ENCODE assay signal across 8 cellular contexts in genomic region chr11:48013269-48013901, GRCh38. TPM values are rescaled to one million over a fixed set of nuclear protein-coding genes. Genes with fewer than 3 reads are reported as not detected.
DNase-seq lines count a peak whose midpoint lies in the region; ATAC-seq and TF ChIP-seq lines count a peak whose summit lies in the region.

No MANE protein-coding gene starts in this region.

- ATAC-seq in GM18873 (IDR thresholded peaks at IDR 0.05; ENCODE audit: low FRiP score, unreplicated experiment) (peak; percentile 41), HG02981 (IDR thresholded peaks at IDR 0.05; ENCODE audit: unreplicated experiment) (peak; percentile 60), RWPE2 (ENCODE audit: low read depth) (0 out of 3 replicates have a peak, but pooled peaks have one; percentile 35), psoas muscle (peak in 3 of 4 donors; percentile 33 to 50 (median 49)), HG02588 (IDR thresholded peaks at IDR 0.05; ENCODE audit: unreplicated experiment) (no peak)

- intact Hi-C loops in psoas muscle (cut with DNase I) (no loop called here), head of caudate nucleus (cut with DNase I) (no loop called here)

- peaks cover 5% of the 10 kb centered on the region for H3K4me1 ChIP-seq in RWPE2 (ENCODE audit: insufficient read depth, poor library complexity, severe bottlenecking)
- H3K4me1 ChIP-seq in psoas muscle = no peaks in the 10 kb centered on the region

- no peaks in the 10 kb centered on the region for H3K36me3 ChIP-seq in RWPE2 (ENCODE audit: low read depth)
- H3K36me3 ChIP-seq in psoas muscle (ENCODE audit: insufficient read depth in 1 of 2, low read depth in 1 of 2) = no peaks in the 10 kb centered on the region

- TF ChIP-seq CTCF in RWPE2 (IDR thresholded peaks at IDR 0.05; ENCODE audit: poor library complexity, severe bottlenecking) (no peak), psoas muscle (IDR thresholded peaks at IDR 0.05) (no peak)

- DNase-seq in RWPE2 (ENCODE audit: low spot score) (no peak), amniotic epithelial cell (ENCODE audit: low read depth) (peak; percentile 48), psoas muscle (no peak), head of caudate nucleus (no peak), NCI-H2171 treated with DMSO at 0.1 percent for 48 hours (lab: John Stamatoyannopoulos, UW) (no peak)

- H3K9me3 ChIP-seq in RWPE2 (ENCODE audit: severe bottlenecking) = no peaks in the 10 kb centered on the region
- H3K9me3 ChIP-seq in psoas muscle = no peaks in the 10 kb centered on the region

- H3K27ac ChIP-seq in RWPE2 (ENCODE audit: poor library complexity, severe bottlenecking) (no peak overlapping the region), psoas muscle (no peak overlapping the region)

- no peaks in the 10 kb centered on the region for H3K27me3 ChIP-seq in RWPE2 (ENCODE audit: insufficient read depth, poor library complexity, severe bottlenecking)
- H3K27me3 ChIP-seq in psoas muscle (ENCODE audit: insufficient read depth in 3 of 3, low read length in 2 of 3) = no peaks in the 10 kb centered on the region

- no peak overlapping the region for H3K4me3 ChIP-seq in RWPE2 (ENCODE audit: severe bottlenecking)
- H3K4me3 ChIP-seq in psoas muscle = no peak overlapping the region

- 80 to 85% (median 85%) methylated on average over 8 of the region's 8 CpGs for WGBS in psoas muscle, 3 donors

RNA-seq across cellular contexts. Expression of gene PTPRJ, which starts 33.0 kb away (rescaled TPM):
- 10 to 100 TPM in 1 of 4 donors, 1 to 10 TPM in 3; 2.6 to 12.4 (median 4.7) TPM for total RNA-seq in psoas muscle
- 1 to 10 TPM in 1 of 3 donors, under 1 TPM in 2; 0.32 to 4.4 (median 0.71) TPM for polyA plus RNA-seq in psoas muscle
